Comparison of ENCODE assay signal across 21 cellular contexts in genomic region chr13:112790735-112791641, GRCh38.
DNase-seq lines count a peak whose midpoint lies in the region; ATAC-seq, FAIRE-seq and TF ChIP-seq lines count a peak whose summit lies in the region.
"Had no signal": no experiment of that assay in that cellular context is flagged by ENCODE, and none has a peak within 500 bp of the region (broad histone marks: within the 10 kb centered on the region; RNA-seq: fewer than 3 reads in every experiment).

No MANE protein-coding gene starts in this region.

- 95% methylated on average over 18 of the region's 18 CpGs for WGBS in right cardiac atrium

- intact Hi-C loops in right cardiac atrium (cut with DNase I) = no loop called here
- intact Hi-C loops in left ventricle myocardium inferior (cut with micrococcal nuclease) = no loop called here
- intact Hi-C loops in left lung (cut with DNase I) = no loop called here
- intact Hi-C loops in upper lobe of right lung (cut with DNase I) = no loop called here
- intact Hi-C loops in naive thymus-derived CD4-positive, alpha-beta T cell (cut with micrococcal nuclease) = no loop called here

- POLR2A ChIA-PET in naive thymus-derived CD4-positive, alpha-beta T cell (lab: Charles Lee) = no interaction called here

- no peaks in the 10 kb centered on the region for H3K79me2 ChIP-seq in astrocyte (ENCODE audit: insufficient read depth, low read length)

- FAIRE-seq in astrocyte (lab: Jason Lieb, UNC) = no peak
- FAIRE-seq: GM12892 had no signal

- H3K9me3 ChIP-seq in right cardiac atrium (ENCODE audit: control insufficient read depth, low read length) = no peaks in the 10 kb centered on the region
- H3K9me3 ChIP-seq in left ventricle myocardium inferior (replicated peaks) = no peaks in the 10 kb centered on the region
- no peaks in the 10 kb centered on the region for H3K9me3 ChIP-seq in astrocyte (ENCODE audit: insufficient read depth, low read depth, low read length)
- H3K9me3 ChIP-seq in left lung = no peaks in the 10 kb centered on the region
- H3K9me3 ChIP-seq in upper lobe of right lung = no peaks in the 10 kb centered on the region
- no peaks in the 10 kb centered on the region for H3K9me3 ChIP-seq in naive thymus-derived CD4-positive, alpha-beta T cell (ENCODE audit: control insufficient read depth in 2 of 3, low read length in 3 of 3)
- H3K9me3 ChIP-seq: esophagus muscularis mucosa had no signal

- H3K4me1 ChIP-seq in right cardiac atrium (ENCODE audit: control insufficient read depth, insufficient read depth, low read length) (peaks cover 5% of the 10 kb centered on the region), left ventricle myocardium inferior (peaks cover 29% of the 10 kb centered on the region), astrocyte (ENCODE audit: insufficient read depth, low read length) (no peaks in the 10 kb centered on the region), left lung (peaks cover 12 to 22% of the 10 kb centered on the region in 2 donors), upper lobe of right lung (peaks cover 15% of the 10 kb centered on the region)
- peaks cover 0 to 3% of the 10 kb centered on the region in 2 donors for H3K4me1 ChIP-seq in naive thymus-derived CD4-positive, alpha-beta T cell (ENCODE audit: control insufficient read depth in 2 of 2, insufficient read depth in 2 of 2, low read length in 2 of 2)
- H3K4me1 ChIP-seq: esophagus muscularis mucosa had no signal

- no peak overlapping the region for H3K4me3 Mint-ChIP-seq in astrocyte (ENCODE audit: unreplicated experiment)
- no peak overlapping the region for H3K4me3 Mint-ChIP-seq in naive thymus-derived CD4-positive, alpha-beta T cell
- H3K4me3 Mint-ChIP-seq: activated CD4-positive, alpha-beta T cell treated with anti-CD3 and anti-CD28 coated beads, Interleukin-2, amount 10 ng/mL, durations not matched to agents 24 days and 14 days; dendritic cell treated with granulocyte-macrophage colony-stimulating factor and Interleukin-4, amounts not matched to agents 40 ng/mL and 50 ng/mL, for 4 days had no signal

- H3K9me3 Mint-ChIP-seq in astrocyte (ENCODE audit: unreplicated experiment) = peaks cover 3% of the 10 kb centered on the region
- H3K9me3 Mint-ChIP-seq in naive thymus-derived CD4-positive, alpha-beta T cell = no peaks in the 10 kb centered on the region
- H3K9me3 Mint-ChIP-seq: activated CD4-positive, alpha-beta T cell treated with anti-CD3 and anti-CD28 coated beads, Interleukin-2, amount 10 ng/mL, durations not matched to agents 24 days and 14 days; dendritic cell treated with granulocyte-macrophage colony-stimulating factor and Interleukin-4, amounts not matched to agents 40 ng/mL and 50 ng/mL, for 4 days had no signal

- no peak overlapping the region for H2AFZ ChIP-seq in astrocyte (ENCODE audit: low read depth, low read length)

- H3K27me3 Mint-ChIP-seq in astrocyte (ENCODE audit: low read depth, unreplicated experiment) = no peaks in the 10 kb centered on the region
- no peaks in the 10 kb centered on the region for H3K27me3 Mint-ChIP-seq in naive thymus-derived CD4-positive, alpha-beta T cell
- H3K27me3 Mint-ChIP-seq: activated CD4-positive, alpha-beta T cell treated with anti-CD3 and anti-CD28 coated beads, Interleukin-2, amount 10 ng/mL, durations not matched to agents 24 days and 14 days; dendritic cell treated with granulocyte-macrophage colony-stimulating factor and Interleukin-4, amounts not matched to agents 40 ng/mL and 50 ng/mL, for 4 days had no signal

- no peaks in the 10 kb centered on the region for H4K20me1 ChIP-seq in astrocyte (ENCODE audit: insufficient read depth, low read length)

- CTCF ChIA-PET in naive thymus-derived CD4-positive, alpha-beta T cell (lab: Charles Lee) = interaction anchor here (1.2 kb wide), 1 partner anchor 58 kb away, joined by 3 read pairs; no protein-coding TSS in a partner anchor

- no peak overlapping the region for H3K4me2 ChIP-seq in astrocyte (ENCODE audit: low read length)

- no peak for TF ChIP-seq CTCF in left ventricle myocardium inferior (IDR thresholded peaks at IDR 0.05; ENCODE audit: borderline replicate concordance)
- TF ChIP-seq CTCF in astrocyte (IDR thresholded peaks at IDR 0.05; ENCODE audit: insufficient read depth, low read depth, low read length) = no peak
- no peak for TF ChIP-seq CTCF in left lung (IDR thresholded peaks at IDR 0.05)
- TF ChIP-seq CTCF in upper lobe of right lung (IDR thresholded peaks at IDR 0.05) = no peak

- H3K36me3 ChIP-seq in left ventricle myocardium inferior (peaks cover 18% of the 10 kb centered on the region), astrocyte (ENCODE audit: insufficient read depth, low read length) (no peaks in the 10 kb centered on the region), left lung (peaks cover 0 to 52% of the 10 kb centered on the region in 2 donors), upper lobe of right lung (peaks cover 7% of the 10 kb centered on the region)
- peaks cover 0 to 4% (median 0%) of the 10 kb centered on the region in 3 experiments for H3K36me3 ChIP-seq in naive thymus-derived CD4-positive, alpha-beta T cell (ENCODE audit: control insufficient read depth in 2 of 3, insufficient read depth in 3 of 3, low read length in 3 of 3)

- H3K9ac ChIP-seq in astrocyte (ENCODE audit: low read length) = no peak overlapping the region

- H3K4me3 ChIP-seq in right cardiac atrium (ENCODE audit: low read length) = no peak overlapping the region
- no peak overlapping the region for H3K4me3 ChIP-seq in left ventricle myocardium inferior
- no peak overlapping the region for H3K4me3 ChIP-seq in astrocyte (ENCODE audit: insufficient read depth, low read depth, low read length)
- no peak overlapping the region for H3K4me3 ChIP-seq in left lung
- H3K4me3 ChIP-seq in upper lobe of right lung = peak overlapping the region; percentile 14
- H3K4me3 ChIP-seq in naive thymus-derived CD4-positive, alpha-beta T cell (ENCODE audit: low read length) = no peak overlapping the region
- H3K4me3 ChIP-seq: esophagus muscularis mucosa had no signal

- no peak for DNase-seq in right cardiac atrium
- no peak for DNase-seq in left ventricle myocardium inferior
- peak; percentile 43 for DNase-seq in astrocyte (ENCODE audit: low read depth)
- peak in 1 of 2 donors; percentile 68 for DNase-seq in left lung
- no peak for DNase-seq in upper lobe of right lung
- no peak for DNase-seq in naive thymus-derived CD4-positive, alpha-beta T cell
- DNase-seq in NCI-H82 treated with DMSO at 0.1 percent for 48 hours (lab: John Stamatoyannopoulos, UW; ENCODE audit: unreplicated experiment) = no peak
- DNase-seq in stimulated activated CD4-positive, alpha-beta T cell treated with anti-CD3 and anti-CD28 coated beads, Interleukin-2, amount 100 ng/mL, for 24 hours = no peak
- DNase-seq: activated CD4-positive, alpha-beta T cell treated with anti-CD3 and anti-CD28 coated beads, Interleukin-2, amount 10 ng/mL, durations not matched to agents 24 days and 14 days; activated naive CD4-positive, alpha-beta T cell treated with anti-CD3 and anti-CD28 coated beads, Interleukin-2, amount 50 U/mL, for 16 hours; activated T-cell treated with anti-CD3 and anti-CD28 coated beads for 4 hours; GF-D8; KBM-7; NCI-H2171; NCI-H774; T-helper 9 cell had no signal

- no peak overlapping the region for H3K27ac Mint-ChIP-seq in astrocyte (ENCODE audit: unreplicated experiment)
- H3K27ac Mint-ChIP-seq in naive thymus-derived CD4-positive, alpha-beta T cell = peak overlapping the region in 1 of 9 donors; percentile 63
- H3K27ac Mint-ChIP-seq: activated CD4-positive, alpha-beta T cell treated with anti-CD3 and anti-CD28 coated beads, Interleukin-2, amount 10 ng/mL, durations not matched to agents 24 days and 14 days; dendritic cell treated with granulocyte-macrophage colony-stimulating factor and Interleukin-4, amounts not matched to agents 40 ng/mL and 50 ng/mL, for 4 days had no signal

- no peaks in the 10 kb centered on the region for H3K27me3 ChIP-seq in right cardiac atrium (ENCODE audit: control insufficient read depth, insufficient read depth)
- no peaks in the 10 kb centered on the region for H3K27me3 ChIP-seq in left ventricle myocardium inferior (ENCODE audit: low read depth)
- H3K27me3 ChIP-seq in astrocyte (ENCODE audit: insufficient read depth, low read length) = no peaks in the 10 kb centered on the region
- no peaks in the 10 kb centered on the region for H3K27me3 ChIP-seq in left lung
- H3K27me3 ChIP-seq in upper lobe of right lung = no peaks in the 10 kb centered on the region
- H3K27me3 ChIP-seq in naive thymus-derived CD4-positive, alpha-beta T cell (ENCODE audit: control insufficient read depth in 2 of 2, insufficient read depth in 2 of 2, low read length in 2 of 2) = no peaks in the 10 kb centered on the region
- H3K27me3 ChIP-seq: esophagus muscularis mucosa had no signal

- ATAC-seq in right cardiac atrium (peak; percentile 11 to 36), left lung (peak; percentile 40), upper lobe of right lung (peak; percentile 38)
- ATAC-seq in naive thymus-derived CD4-positive, alpha-beta T cell = no peak
- ATAC-seq: Panc1 had no signal

- H3K27ac ChIP-seq in right cardiac atrium (ENCODE audit: low read length) (no peak overlapping the region), left ventricle myocardium inferior (replicated peaks) (no peak overlapping the region), astrocyte (ENCODE audit: low read depth, low read length) (no peak overlapping the region), left lung (peak overlapping the region; percentile 60 to 80), upper lobe of right lung (peak overlapping the region; percentile 73)
- no peak overlapping the region for H3K27ac ChIP-seq in naive thymus-derived CD4-positive, alpha-beta T cell (ENCODE audit: low read depth, low read length)
- H3K27ac ChIP-seq: esophagus muscularis mucosa, HL-60 had no signal

- H3K4me1 Mint-ChIP-seq in astrocyte (ENCODE audit: low read depth, unreplicated experiment) = peaks cover 2% of the 10 kb centered on the region
- H3K4me1 Mint-ChIP-seq in naive thymus-derived CD4-positive, alpha-beta T cell = peaks cover 8 to 15% (median 11%) of the 10 kb centered on the region in 7 donors

- H3K36me3 Mint-ChIP-seq in astrocyte (ENCODE audit: low read depth, unreplicated experiment) = peaks cover 19% of the 10 kb centered on the region
- peaks cover 0 to 37% (median 20%) of the 10 kb centered on the region in 5 donors for H3K36me3 Mint-ChIP-seq in naive thymus-derived CD4-positive, alpha-beta T cell

Comparison
In these comparisons a context has a peak if more than half of its experiments do, and no peak if none do; other contexts are left out.
1. H3K27ac ChIP-seq: peak in left lung (2 of 2) and upper lobe of right lung (single experiment); none in right cardiac atrium (single experiment), left ventricle myocardium inferior (single experiment), astrocyte (single experiment) and naive thymus-derived CD4-positive, alpha-beta T cell (single experiment).